In genomic region chr18:23380001-23380550, GRCh38 we compare ENCODE assay signal across 13 cellular contexts.
DNase-seq lines count a peak whose midpoint lies in the region; ATAC-seq and TF ChIP-seq lines count a peak whose summit lies in the region.
"Had no signal": no experiment of that assay in that cellular context is flagged by ENCODE, and none has a peak within 500 bp of the region (broad histone marks: within the 10 kb centered on the region; RNA-seq: fewer than 3 reads in every experiment).

No MANE protein-coding gene starts in this region.

- no peaks in the 10 kb centered on the region for H3K9me3 ChIP-seq in gastroesophageal sphincter

- TF ChIP-seq CTCF in WTC11 (IDR thresholded peaks at IDR 0.05) (no peak), gastroesophageal sphincter (IDR thresholded peaks at IDR 0.05) (no peak)

- peaks cover 3% of the 10 kb centered on the region for H3K36me3 Mint-ChIP-seq in WTC11

- no peak for TF ChIP-seq POLR2A in gastroesophageal sphincter (IDR thresholded peaks at IDR 0.05)

- H3K27ac Mint-ChIP-seq in WTC11: no peak overlapping the region
- H3K27ac Mint-ChIP-seq: T-cell had no signal

- peaks cover 0 to 26% (median 7%) of the 10 kb centered on the region in 3 donors for H3K4me1 ChIP-seq in gastroesophageal sphincter

- H3K4me3 ChIP-seq in gastroesophageal sphincter: no peak overlapping the region
- H3K4me3 ChIP-seq: skin epidermis had no signal

- no peaks in the 10 kb centered on the region for H3K27me3 Mint-ChIP-seq in WTC11 (ENCODE audit: low read depth)
- H3K27me3 Mint-ChIP-seq: T-cell had no signal

- no peaks in the 10 kb centered on the region for H3K9me3 Mint-ChIP-seq in WTC11
- H3K9me3 Mint-ChIP-seq: T-cell had no signal

- no peaks in the 10 kb centered on the region for H3K27me3 ChIP-seq in gastroesophageal sphincter

- CTCF ChIA-PET in WTC11 (lab: Charles Lee): interaction anchor here (0.7 to 2.9 kb wide), 16 partner anchors 11 to 940 kb away, joined by 3 to 46 read pairs (median 4); no protein-coding TSS in a partner anchor

- POLR2A ChIA-PET in WTC11 (lab: Charles Lee): no interaction called here

- DNase-seq in ELF-1 (ENCODE audit: low read depth, low spot score) (peak; percentile 30), NCI-H460 (ENCODE audit: extremely low read depth, low read depth) (peak; percentile 46), dermis microvascular lymphatic vessel endothelial cell (ENCODE audit: low read depth in 2 of 2) (peak; percentile 38 to 62), non-pigmented ciliary epithelial cell (ENCODE audit: low read depth) (peak; percentile 71), WTC11 (ENCODE audit: low spot score) (no peak), NCI-H446 treated with DMSO at 0.1 percent for 48 hours (lab: John Stamatoyannopoulos, UW) (no peak)
- DNase-seq: anterior cingulate cortex, KG1, NCI-H524, T-cell had no signal

- ATAC-seq in WTC11 (no peak), HG02938 (IDR thresholded peaks at IDR 0.05; ENCODE audit: unreplicated experiment) (no peak), gastroesophageal sphincter (no peak)
- ATAC-seq: T-cell had no signal

- no peaks in the 10 kb centered on the region for H3K4me1 Mint-ChIP-seq in WTC11

- peaks cover 0 to 14% of the 10 kb centered on the region in 2 donors for H3K36me3 ChIP-seq in gastroesophageal sphincter

- H3K27ac ChIP-seq in gastroesophageal sphincter: no peak overlapping the region

- no peak overlapping the region for H3K4me3 Mint-ChIP-seq in WTC11
- H3K4me3 Mint-ChIP-seq: T-cell had no signal

- no peak for TF ChIP-seq EP300 in gastroesophageal sphincter (IDR thresholded peaks at IDR 0.05)

- whole genome bisulfite sequencing in gastroesophageal sphincter (ENCODE audit: low coverage in 1 of 2), 2 donors: 51 to 84% methylated on average over 4 to 7 of the region's 11 CpGs

TF ChIP-seq in WTC11, 78 proteins besides CTCF, POLR2A, EP300 and RAD21:
- TF ChIP-seq TP53 (CRISPR knock-in tag; IDR thresholded peaks at IDR 0.05): no peak
- no peak for TF ChIP-seq ELF4 (CRISPR knock-in tag; IDR thresholded peaks at IDR 0.05; ENCODE audit: low read depth)
- TF ChIP-seq, protein P1, sequence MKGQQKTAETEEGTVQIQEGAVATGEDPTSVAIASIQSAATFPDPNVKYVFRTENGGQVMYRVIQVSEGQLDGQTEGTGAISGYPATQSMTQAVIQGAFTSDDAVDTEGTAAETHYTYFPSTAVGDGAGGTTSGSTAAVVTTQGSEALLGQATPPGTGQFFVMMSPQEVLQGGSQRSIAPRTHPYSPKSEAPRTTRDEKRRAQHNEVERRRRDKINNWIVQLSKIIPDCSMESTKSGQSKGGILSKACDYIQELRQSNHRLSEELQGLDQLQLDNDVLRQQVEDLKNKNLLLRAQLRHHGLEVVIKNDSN (CRISPR knock-in tag; IDR thresholded peaks at IDR 0.05): no peak
- TF ChIP-seq, protein P2, sequence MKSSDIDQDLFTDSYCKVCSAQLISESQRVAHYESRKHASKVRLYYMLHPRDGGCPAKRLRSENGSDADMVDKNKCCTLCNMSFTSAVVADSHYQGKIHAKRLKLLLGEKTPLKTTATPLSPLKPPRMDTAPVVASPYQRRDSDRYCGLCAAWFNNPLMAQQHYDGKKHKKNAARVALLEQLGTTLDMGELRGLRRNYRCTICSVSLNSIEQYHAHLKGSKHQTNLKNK (CRISPR knock-in tag; IDR thresholded peaks at IDR 0.05): no peak
- no peak for TF ChIP-seq ESRRA (CRISPR knock-in tag; IDR thresholded peaks at IDR 0.05; ENCODE audit: borderline replicate concordance)
- TF ChIP-seq KAT7 (CRISPR knock-in tag; IDR thresholded peaks at IDR 0.05; ENCODE audit: borderline replicate concordance): no peak
- TF ChIP-seq CREM (CRISPR knock-in tag; IDR thresholded peaks at IDR 0.05): no peak
- no peak for TF ChIP-seq TEAD1 (CRISPR knock-in tag; IDR thresholded peaks at IDR 0.05)
- no peak for TF ChIP-seq GRHL2 (CRISPR knock-in tag; IDR thresholded peaks at IDR 0.05; ENCODE audit: insufficient replicate concordance, severe bottlenecking)
- TF ChIP-seq MXD4 (CRISPR knock-in tag; IDR thresholded peaks at IDR 0.05; ENCODE audit: borderline replicate concordance): no peak
- TF ChIP-seq PRRX2 (CRISPR knock-in tag; IDR thresholded peaks at IDR 0.05): no peak
- TF ChIP-seq ZNF532 (CRISPR knock-in tag; IDR thresholded peaks at IDR 0.05; ENCODE audit: borderline replicate concordance): no peak
- TF ChIP-seq ZNF416 (CRISPR knock-in tag; IDR thresholded peaks at IDR 0.05): no peak
- no peak for TF ChIP-seq SP1 (CRISPR knock-in tag; conservative IDR thresholded peaks at IDR 0.05)
- no peak for TF ChIP-seq SMAD3 (CRISPR knock-in tag; IDR thresholded peaks at IDR 0.05; ENCODE audit: borderline replicate concordance)
- TF ChIP-seq MYBL2 (CRISPR knock-in tag; IDR thresholded peaks at IDR 0.05): no peak
- TF ChIP-seq ATF2 (CRISPR knock-in tag; IDR thresholded peaks at IDR 0.05; ENCODE audit: borderline replicate concordance, low read depth): no peak
- TF ChIP-seq, protein P3, sequence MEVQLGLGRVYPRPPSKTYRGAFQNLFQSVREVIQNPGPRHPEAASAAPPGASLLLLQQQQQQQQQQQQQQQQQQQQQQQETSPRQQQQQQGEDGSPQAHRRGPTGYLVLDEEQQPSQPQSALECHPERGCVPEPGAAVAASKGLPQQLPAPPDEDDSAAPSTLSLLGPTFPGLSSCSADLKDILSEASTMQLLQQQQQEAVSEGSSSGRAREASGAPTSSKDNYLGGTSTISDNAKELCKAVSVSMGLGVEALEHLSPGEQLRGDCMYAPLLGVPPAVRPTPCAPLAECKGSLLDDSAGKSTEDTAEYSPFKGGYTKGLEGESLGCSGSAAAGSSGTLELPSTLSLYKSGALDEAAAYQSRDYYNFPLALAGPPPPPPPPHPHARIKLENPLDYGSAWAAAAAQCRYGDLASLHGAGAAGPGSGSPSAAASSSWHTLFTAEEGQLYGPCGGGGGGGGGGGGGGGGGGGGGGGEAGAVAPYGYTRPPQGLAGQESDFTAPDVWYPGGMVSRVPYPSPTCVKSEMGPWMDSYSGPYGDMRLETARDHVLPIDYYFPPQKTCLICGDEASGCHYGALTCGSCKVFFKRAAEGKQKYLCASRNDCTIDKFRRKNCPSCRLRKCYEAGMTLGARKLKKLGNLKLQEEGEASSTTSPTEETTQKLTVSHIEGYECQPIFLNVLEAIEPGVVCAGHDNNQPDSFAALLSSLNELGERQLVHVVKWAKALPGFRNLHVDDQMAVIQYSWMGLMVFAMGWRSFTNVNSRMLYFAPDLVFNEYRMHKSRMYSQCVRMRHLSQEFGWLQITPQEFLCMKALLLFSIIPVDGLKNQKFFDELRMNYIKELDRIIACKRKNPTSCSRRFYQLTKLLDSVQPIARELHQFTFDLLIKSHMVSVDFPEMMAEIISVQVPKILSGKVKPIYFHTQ (CRISPR knock-in tag; IDR thresholded peaks at IDR 0.05): no peak
- no peak for TF ChIP-seq NR2C2 (CRISPR knock-in tag; IDR thresholded peaks at IDR 0.05)
- TF ChIP-seq ZNF423 (CRISPR knock-in tag; IDR thresholded peaks at IDR 0.05): no peak

Comparison
In these comparisons a context has a peak if more than half of its experiments do, and no peak if none do; other contexts are left out.
1. DNase-seq: peak in ELF-1 (single experiment), NCI-H460 (single experiment), dermis microvascular lymphatic vessel endothelial cell (2 of 2) and non-pigmented ciliary epithelial cell (single experiment); none in WTC11 (single experiment) and NCI-H446 treated with DMSO at 0.1 percent for 48 hours (single experiment).